In genomic region chr7:4641667-4642467, GRCh38 we compare ENCODE assay signal across 8 cellular contexts. TPM values are rescaled to one million over a fixed set of nuclear protein-coding genes. Genes with fewer than 3 reads are reported as not detected.
DNase-seq lines count a peak whose midpoint lies in the region; ATAC-seq, FAIRE-seq and TF ChIP-seq lines count a peak whose summit lies in the region.

No MANE protein-coding gene starts in this region.

- peak; percentile 65 for ATAC-seq in HG03442 (IDR thresholded peaks at IDR 0.05; ENCODE audit: unreplicated experiment)
- ATAC-seq in lung (ENCODE audit: insufficient read depth, low FRiP score), result peak; percentile 96

- no peaks in the 10 kb centered on the region for H3K36me3 ChIP-seq in lung (ENCODE audit: control insufficient read depth in 2 of 2, insufficient read depth in 2 of 2, low read length in 2 of 2)

- TF ChIP-seq CTCF in C4-2B (conservative IDR thresholded peaks at IDR 0.05) (peak; percentile 81), lung (IDR thresholded peaks at IDR 0.05; ENCODE audit: control extremely low read depth, extremely low read depth) (peak; percentile 38)

- H3K27me3 ChIP-seq in lung (ENCODE audit: control insufficient read depth, insufficient read depth), result no peaks in the 10 kb centered on the region

- DNase-seq in GM19239 (ENCODE audit: insufficient read length, low spot score) (peak; percentile 88), NCI-H526 (lab: John Stamatoyannopoulos, UW) (peak; percentile 55 to 96), dermis microvascular lymphatic vessel endothelial cell (ENCODE audit: low read depth in 2 of 2) (peak; percentile 85 to 92), lung (ENCODE audit: low spot score) (peak; percentile 94)
- peak; percentile 92 to 97 for DNase-seq in activated CD4-positive, alpha-beta T cell treated with anti-CD3 and anti-CD28 coated beads, Interleukin-2, amount 50 U/mL, for 24 hours (ENCODE audit: low read depth in 1 of 2, low spot score in 1 of 2)
- peak; percentile 94 to 97 (median 95) for DNase-seq in stimulated activated CD4-positive, alpha-beta T cell treated with anti-CD3 and anti-CD28 coated beads, TNF-alpha, amount 100 ng/mL, for 4 hours (ENCODE audit: low read depth in 3 of 3)

- H3K9me3 ChIP-seq in lung (ENCODE audit: control insufficient read depth in 2 of 2, insufficient read depth in 1 of 2, low read length in 1 of 2), result no peaks in the 10 kb centered on the region

- H3K4me1 ChIP-seq in lung (ENCODE audit: control insufficient read depth in 2 of 2, insufficient read depth in 2 of 2, low read length in 2 of 2), result peaks cover 0 to 4% of the 10 kb centered on the region in 2 donors

- peak; percentile 86 for FAIRE-seq in GM19239 (lab: Jason Lieb, UNC)

- 0% methylated on average over 100 to 103 of the region's 103 CpGs for WGBS in lung, 2 donors

- H3K27ac ChIP-seq in C4-2B (peak overlapping the region; percentile 97), lung (ENCODE audit: low read depth in 1 of 2, low read length in 1 of 2) (peak overlapping the region; percentile 85 to 92)

- H3K4me3 ChIP-seq in lung, result peak overlapping the region; percentile 78

RNA-seq across cellular contexts. Expression of gene FOXK1, which starts 40.2 kb away (rescaled TPM):
- total RNA-seq in dermis microvascular lymphatic vessel endothelial cell (21.2 TPM in 2 replicates), lung (10 to 100 TPM; 19.3 to 36.2 TPM)
- polyA plus RNA-seq in lung, result 1 to 10 TPM; 6.4 to 9.3 TPM

Comparison
In these comparisons a context has a peak if more than half of its experiments do, and no peak if none do; other contexts are left out.
1. Peak in every context shown above with its lines: DNase-seq, ATAC-seq, H3K4me3 ChIP-seq and H3K27ac ChIP-seq.